ENCODE assay signal across 18 cellular contexts in genomic region chr18:60950634-60951033, GRCh38.
"Had no signal": no experiment of that assay in that cellular context is flagged by ENCODE, and none has a peak within 500 bp of the region (broad histone marks: within the 10 kb centered on the region; RNA-seq: fewer than 3 reads in every experiment).

No MANE protein-coding gene starts in this region.

- H3K36me3 ChIP-seq: MG63 had no signal

- H3K27me3 ChIP-seq: MG63 had no signal

- ATAC-seq: Panc1, PC-3 had no signal

- H3K9me2 ChIP-seq: SK-N-SH had no signal

- H3K4me2 ChIP-seq: SK-N-SH had no signal

- H3K4me3 ChIP-seq: MG63 had no signal

- H3K27ac ChIP-seq: RWPE1 had no signal

- H3K9me3 ChIP-seq: MG63, SK-N-SH had no signal

- DNase-seq: KBM-7, MG63, NCI-H1092, NCI-H1105 treated with DMSO at 0.1 percent for 48 hours, NCI-H1417 treated with DMSO at 0.1 percent for 48 hours, NCI-H146, NCI-H1694 treated with DMSO at 0.1 percent for 48 hours, NCI-H1930, NCI-H2081, NCI-H2107, NCI-H2227 treated with DMSO at 0.1 percent for 48 hours, NCI-H526 treated with DMSO at 0.1 percent for 48 hours, NCI-H748 treated with DMSO at 0.1 percent for 48 hours, PC-3, SHP77, SK-N-SH had no signal

- H3K9ac ChIP-seq: SK-N-SH had no signal
